Comparison of ENCODE assay signal across 8 cellular contexts in the genomic region with DNA sequence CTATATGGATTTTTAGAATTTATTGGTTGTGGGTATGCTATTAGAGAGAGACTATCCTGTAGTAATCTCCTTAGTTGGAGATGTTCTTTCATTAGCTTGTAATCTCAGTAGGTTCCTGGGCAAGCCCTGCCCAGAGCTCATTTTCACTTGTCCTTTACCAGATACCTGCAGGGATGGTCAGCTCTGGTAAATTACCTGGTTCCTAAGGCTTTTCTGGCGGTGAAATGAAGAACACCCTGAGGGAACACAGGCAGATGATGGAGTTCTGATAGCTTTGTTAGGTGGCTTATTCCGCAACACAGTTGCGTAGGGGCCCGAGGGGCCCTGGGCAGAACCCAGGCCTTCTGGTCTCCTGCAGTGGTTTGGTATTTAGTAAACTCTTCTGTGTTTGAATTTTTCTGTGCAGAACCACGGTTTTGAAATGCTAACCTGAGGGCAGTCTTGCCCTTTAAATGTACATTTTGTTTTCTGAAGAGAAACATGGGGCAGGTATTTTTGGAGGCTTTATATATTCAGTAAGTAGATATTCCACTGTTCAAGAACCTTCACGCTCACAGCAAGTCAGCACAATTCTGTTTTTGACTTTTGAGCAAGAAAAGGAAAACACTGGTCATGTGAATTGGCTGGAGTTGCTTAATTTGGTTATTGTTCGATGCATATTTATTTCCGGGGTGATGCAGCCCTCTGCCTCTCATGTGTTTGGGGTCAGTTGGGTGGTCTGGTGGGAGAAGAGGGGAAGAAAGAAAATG.
A peak's percentile ranks its signal among the peaks of the same experiment; 100 is the strongest.
DNase-seq lines count a peak whose midpoint lies in the region; ATAC-seq lines count a peak whose summit lies in the region.

No MANE protein-coding gene starts in this region.

- no peaks in the 10 kb centered on the region for H3K36me3 ChIP-seq in BLaER1 treated with 17β-estradiol and CSF1 and Interleukin-3, amounts not matched to agents 10 nM and 100 nM
- peaks cover 0 to 8% of the 10 kb centered on the region in 2 donors for H3K36me3 ChIP-seq in muscle layer of duodenum (ENCODE audit: control insufficient read depth in 1 of 2, insufficient read depth in 2 of 2, low read length in 2 of 2)

- H3K27ac ChIP-seq in BLaER1 treated with 17β-estradiol and CSF1 and Interleukin-3, amounts not matched to agents 10 nM and 100 nM, result peak overlapping the region in 7 of 11 experiments; percentile 6 to 65 (median 52); a peak in 10 of 22 replicates
- peak overlapping the region; percentile 18 for H3K27ac ChIP-seq in muscle layer of duodenum (ENCODE audit: low read length)

- peaks cover 7% of the 10 kb centered on the region for H3K36me3 Mint-ChIP-seq in central memory CD8-positive, alpha-beta T cell (ENCODE audit: insufficient read depth)
- H3K36me3 Mint-ChIP-seq in activated naive CD4-positive, alpha-beta T cell treated with anti-CD3 and anti-CD28 coated beads, Interleukin-2, amount 10 ng/mL, durations not matched to agents 7 days and 5 days, result no peaks in the 10 kb centered on the region

- H3K4me1 ChIP-seq in BLaER1 treated with 17β-estradiol and CSF1 and Interleukin-3, amounts not matched to agents 10 nM and 100 nM, result peaks cover 21 to 37% (median 23%) of the 10 kb centered on the region in 10 experiments
- H3K4me1 ChIP-seq in muscle layer of duodenum (ENCODE audit: control insufficient read depth in 1 of 2, insufficient read depth in 2 of 2, low read length in 2 of 2), result peaks cover 0 to 13% of the 10 kb centered on the region in 2 donors

- peak overlapping the region; percentile 70 for H3K27ac Mint-ChIP-seq in central memory CD8-positive, alpha-beta T cell (ENCODE audit: low read depth)
- no peak overlapping the region for H3K27ac Mint-ChIP-seq in activated naive CD4-positive, alpha-beta T cell treated with anti-CD3 and anti-CD28 coated beads, Interleukin-2, amount 10 ng/mL, durations not matched to agents 7 days and 5 days

- peak overlapping the region in 4 of 11 experiments; percentile 24 to 56 (median 32); a peak in 6 of 22 replicates for H3K9ac ChIP-seq in BLaER1 treated with 17β-estradiol and CSF1 and Interleukin-3, amounts not matched to agents 10 nM and 100 nM

- H3K4me3 ChIP-seq in BLaER1 treated with 17β-estradiol and CSF1 and Interleukin-3, amounts not matched to agents 10 nM and 100 nM, result peak overlapping the region in 4 of 10 experiments; percentile 20 to 54 (median 45); a peak in 7 of 20 replicates
- no peak overlapping the region for H3K4me3 ChIP-seq in muscle layer of duodenum (ENCODE audit: low read depth in 1 of 2, low read length in 2 of 2)

- H3K9me3 Mint-ChIP-seq in central memory CD8-positive, alpha-beta T cell, result no peaks in the 10 kb centered on the region
- H3K9me3 Mint-ChIP-seq in activated naive CD4-positive, alpha-beta T cell treated with anti-CD3 and anti-CD28 coated beads, Interleukin-2, amount 10 ng/mL, durations not matched to agents 7 days and 5 days, result no peaks in the 10 kb centered on the region

- ATAC-seq in HG03045 (IDR thresholded peaks at IDR 0.05; ENCODE audit: unreplicated experiment), result peak; percentile 38
- ATAC-seq in central memory CD8-positive, alpha-beta T cell (replicated peaks; ENCODE audit: extremely low read depth, poor library complexity, severe bottlenecking), result no peak
- ATAC-seq in HG02870 (IDR thresholded peaks at IDR 0.05; ENCODE audit: unreplicated experiment), result no peak

- DNase-seq in central memory CD8-positive, alpha-beta T cell (ENCODE audit: low spot score in 2 of 2), result no peak
- DNase-seq in NCI-H1417 (lab: John Stamatoyannopoulos, UW), result no peak
- DNase-seq in activated naive CD4-positive, alpha-beta T cell treated with anti-CD3 and anti-CD28 coated beads, Interleukin-2, amount 10 ng/mL, durations not matched to agents 7 days and 5 days, result no peak
- no peak for DNase-seq in activated CD4-positive, alpha-beta T cell treated with anti-CD3 and anti-CD28 coated beads for 4 hours

- no peaks in the 10 kb centered on the region for H3K9me3 ChIP-seq in BLaER1 treated with 17β-estradiol and CSF1 and Interleukin-3, amounts not matched to agents 10 nM and 100 nM (replicated peaks in 1 of 11)
- no peaks in the 10 kb centered on the region for H3K9me3 ChIP-seq in muscle layer of duodenum (ENCODE audit: control insufficient read depth in 1 of 2, low read length in 2 of 2)

- CTCF ChIA-PET in activated naive CD4-positive, alpha-beta T cell treated with anti-CD3 and anti-CD28 coated beads, Interleukin-2, amount 10 ng/mL, durations not matched to agents 7 days and 5 days (lab: Charles Lee), result no interaction called here

- no peaks in the 10 kb centered on the region for H3K27me3 Mint-ChIP-seq in central memory CD8-positive, alpha-beta T cell
- H3K27me3 Mint-ChIP-seq in activated naive CD4-positive, alpha-beta T cell treated with anti-CD3 and anti-CD28 coated beads, Interleukin-2, amount 10 ng/mL, durations not matched to agents 7 days and 5 days, result peaks cover 23% of the 10 kb centered on the region

- peaks cover 0 to 18% (median 8%) of the 10 kb centered on the region in 11 experiments; a peak in 10 of 22 replicates for H4K20me1 ChIP-seq in BLaER1 treated with 17β-estradiol and CSF1 and Interleukin-3, amounts not matched to agents 10 nM and 100 nM

- H3K4me3 Mint-ChIP-seq in central memory CD8-positive, alpha-beta T cell, result peak overlapping the region; percentile 31
- H3K4me3 Mint-ChIP-seq in activated naive CD4-positive, alpha-beta T cell treated with anti-CD3 and anti-CD28 coated beads, Interleukin-2, amount 10 ng/mL, durations not matched to agents 7 days and 5 days, result no peak overlapping the region

- peaks cover 25% of the 10 kb centered on the region for H3K4me1 Mint-ChIP-seq in central memory CD8-positive, alpha-beta T cell
- peaks cover 12% of the 10 kb centered on the region for H3K4me1 Mint-ChIP-seq in activated naive CD4-positive, alpha-beta T cell treated with anti-CD3 and anti-CD28 coated beads, Interleukin-2, amount 10 ng/mL, durations not matched to agents 7 days and 5 days

- peak overlapping the region; percentile 60 to 92 (median 77) for H3K4me2 ChIP-seq in BLaER1 treated with 17β-estradiol and CSF1 and Interleukin-3, amounts not matched to agents 10 nM and 100 nM

- peaks cover 27 to 82% (median 64%) of the 10 kb centered on the region in 11 experiments; a peak in 21 of 22 replicates for H3K27me3 ChIP-seq in BLaER1 treated with 17β-estradiol and CSF1 and Interleukin-3, amounts not matched to agents 10 nM and 100 nM
- no peaks in the 10 kb centered on the region for H3K27me3 ChIP-seq in muscle layer of duodenum (ENCODE audit: low read depth, low read length)
